2 cellular contexts compared by ENCODE assay signal in the genomic region with DNA sequence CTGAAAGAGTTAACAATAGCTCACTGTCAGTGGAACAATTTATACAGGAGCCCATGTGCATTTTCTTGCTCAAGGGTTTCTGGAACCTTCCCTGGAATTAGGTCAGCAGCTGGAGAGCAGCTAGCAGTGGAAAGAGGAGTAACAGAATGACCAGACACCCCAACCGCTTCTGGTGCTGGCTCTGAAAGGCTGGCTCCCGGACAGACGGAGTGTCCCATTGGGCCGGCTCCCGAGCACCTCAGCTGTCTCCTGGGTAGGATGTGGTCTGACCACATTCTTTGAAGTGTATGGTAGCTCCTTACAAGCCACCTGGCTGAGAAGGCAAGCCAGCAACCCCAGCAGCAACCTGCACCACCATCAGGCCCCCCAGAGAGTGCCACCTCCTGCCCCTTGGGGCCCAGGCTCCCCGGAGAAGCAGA.
TF ChIP-seq lines count a peak whose summit lies in the region.

No MANE protein-coding gene starts in this region.

TF ChIP-seq in liver, 16 proteins besides CTCF, POLR2A, EP300 and RAD21 (continued from another document):
- TF ChIP-seq, protein P1, sequence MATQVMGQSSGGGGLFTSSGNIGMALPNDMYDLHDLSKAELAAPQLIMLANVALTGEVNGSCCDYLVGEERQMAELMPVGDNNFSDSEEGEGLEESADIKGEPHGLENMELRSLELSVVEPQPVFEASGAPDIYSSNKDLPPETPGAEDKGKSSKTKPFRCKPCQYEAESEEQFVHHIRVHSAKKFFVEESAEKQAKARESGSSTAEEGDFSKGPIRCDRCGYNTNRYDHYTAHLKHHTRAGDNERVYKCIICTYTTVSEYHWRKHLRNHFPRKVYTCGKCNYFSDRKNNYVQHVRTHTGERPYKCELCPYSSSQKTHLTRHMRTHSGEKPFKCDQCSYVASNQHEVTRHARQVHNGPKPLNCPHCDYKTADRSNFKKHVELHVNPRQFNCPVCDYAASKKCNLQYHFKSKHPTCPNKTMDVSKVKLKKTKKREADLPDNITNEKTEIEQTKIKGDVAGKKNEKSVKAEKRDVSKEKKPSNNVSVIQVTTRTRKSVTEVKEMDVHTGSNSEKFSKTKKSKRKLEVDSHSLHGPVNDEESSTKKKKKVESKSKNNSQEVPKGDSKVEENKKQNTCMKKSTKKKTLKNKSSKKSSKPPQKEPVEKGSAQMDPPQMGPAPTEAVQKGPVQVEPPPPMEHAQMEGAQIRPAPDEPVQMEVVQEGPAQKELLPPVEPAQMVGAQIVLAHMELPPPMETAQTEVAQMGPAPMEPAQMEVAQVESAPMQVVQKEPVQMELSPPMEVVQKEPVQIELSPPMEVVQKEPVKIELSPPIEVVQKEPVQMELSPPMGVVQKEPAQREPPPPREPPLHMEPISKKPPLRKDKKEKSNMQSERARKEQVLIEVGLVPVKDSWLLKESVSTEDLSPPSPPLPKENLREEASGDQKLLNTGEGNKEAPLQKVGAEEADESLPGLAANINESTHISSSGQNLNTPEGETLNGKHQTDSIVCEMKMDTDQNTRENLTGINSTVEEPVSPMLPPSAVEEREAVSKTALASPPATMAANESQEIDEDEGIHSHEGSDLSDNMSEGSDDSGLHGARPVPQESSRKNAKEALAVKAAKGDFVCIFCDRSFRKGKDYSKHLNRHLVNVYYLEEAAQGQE (IDR thresholded peaks at IDR 0.05): peak; percentile 53
- peak; percentile 26 for TF ChIP-seq SP1 (IDR thresholded peaks at IDR 0.05)
- TF ChIP-seq, protein P2, sequence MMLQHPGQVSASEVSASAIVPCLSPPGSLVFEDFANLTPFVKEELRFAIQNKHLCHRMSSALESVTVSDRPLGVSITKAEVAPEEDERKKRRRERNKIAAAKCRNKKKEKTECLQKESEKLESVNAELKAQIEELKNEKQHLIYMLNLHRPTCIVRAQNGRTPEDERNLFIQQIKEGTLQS (IDR thresholded peaks at IDR 0.05): no peak
- no peak for TF ChIP-seq HNF4G (IDR thresholded peaks at IDR 0.05)
- TF ChIP-seq EGR1 (IDR thresholded peaks at IDR 0.05; ENCODE audit: low read depth in 2 of 2): no peak
- no peak for TF ChIP-seq YY1 (IDR thresholded peaks at IDR 0.05)
- TF ChIP-seq TAF1 (conservative IDR thresholded peaks at IDR 0.05): no peak
- no peak for TF ChIP-seq GABPA (IDR thresholded peaks at IDR 0.05 in 1 of 2, conservative IDR thresholded peaks at IDR 0.05 in 1 of 2)
- TF ChIP-seq NR2F2 (IDR thresholded peaks at IDR 0.05): no peak
- TF ChIP-seq, protein P3, sequence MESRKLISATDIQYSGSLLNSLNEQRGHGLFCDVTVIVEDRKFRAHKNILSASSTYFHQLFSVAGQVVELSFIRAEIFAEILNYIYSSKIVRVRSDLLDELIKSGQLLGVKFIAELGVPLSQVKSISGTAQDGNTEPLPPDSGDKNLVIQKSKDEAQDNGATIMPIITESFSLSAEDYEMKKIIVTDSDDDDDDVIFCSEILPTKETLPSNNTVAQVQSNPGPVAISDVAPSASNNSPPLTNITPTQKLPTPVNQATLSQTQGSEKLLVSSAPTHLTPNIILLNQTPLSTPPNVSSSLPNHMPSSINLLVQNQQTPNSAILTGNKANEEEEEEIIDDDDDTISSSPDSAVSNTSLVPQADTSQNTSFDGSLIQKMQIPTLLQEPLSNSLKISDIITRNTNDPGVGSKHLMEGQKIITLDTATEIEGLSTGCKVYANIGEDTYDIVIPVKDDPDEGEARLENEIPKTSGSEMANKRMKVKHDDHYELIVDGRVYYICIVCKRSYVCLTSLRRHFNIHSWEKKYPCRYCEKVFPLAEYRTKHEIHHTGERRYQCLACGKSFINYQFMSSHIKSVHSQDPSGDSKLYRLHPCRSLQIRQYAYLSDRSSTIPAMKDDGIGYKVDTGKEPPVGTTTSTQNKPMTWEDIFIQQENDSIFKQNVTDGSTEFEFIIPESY (IDR thresholded peaks at IDR 0.05): no peak
- peak; percentile 18 to 26 for TF ChIP-seq RXRA (IDR thresholded peaks at IDR 0.05)
- no peak for TF ChIP-seq JUND (IDR thresholded peaks at IDR 0.05)
- no peak for TF ChIP-seq FOXA2 (IDR thresholded peaks at IDR 0.05)
- TF ChIP-seq, protein P4, sequence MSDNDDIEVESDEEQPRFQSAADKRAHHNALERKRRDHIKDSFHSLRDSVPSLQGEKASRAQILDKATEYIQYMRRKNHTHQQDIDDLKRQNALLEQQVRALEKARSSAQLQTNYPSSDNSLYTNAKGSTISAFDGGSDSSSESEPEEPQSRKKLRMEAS (IDR thresholded peaks at IDR 0.05): peak; percentile 72

TF ChIP-seq in HepG2, 621 proteins besides CTCF, POLR2A, EP300 and RAD21:
- TF ChIP-seq, protein P5, sequence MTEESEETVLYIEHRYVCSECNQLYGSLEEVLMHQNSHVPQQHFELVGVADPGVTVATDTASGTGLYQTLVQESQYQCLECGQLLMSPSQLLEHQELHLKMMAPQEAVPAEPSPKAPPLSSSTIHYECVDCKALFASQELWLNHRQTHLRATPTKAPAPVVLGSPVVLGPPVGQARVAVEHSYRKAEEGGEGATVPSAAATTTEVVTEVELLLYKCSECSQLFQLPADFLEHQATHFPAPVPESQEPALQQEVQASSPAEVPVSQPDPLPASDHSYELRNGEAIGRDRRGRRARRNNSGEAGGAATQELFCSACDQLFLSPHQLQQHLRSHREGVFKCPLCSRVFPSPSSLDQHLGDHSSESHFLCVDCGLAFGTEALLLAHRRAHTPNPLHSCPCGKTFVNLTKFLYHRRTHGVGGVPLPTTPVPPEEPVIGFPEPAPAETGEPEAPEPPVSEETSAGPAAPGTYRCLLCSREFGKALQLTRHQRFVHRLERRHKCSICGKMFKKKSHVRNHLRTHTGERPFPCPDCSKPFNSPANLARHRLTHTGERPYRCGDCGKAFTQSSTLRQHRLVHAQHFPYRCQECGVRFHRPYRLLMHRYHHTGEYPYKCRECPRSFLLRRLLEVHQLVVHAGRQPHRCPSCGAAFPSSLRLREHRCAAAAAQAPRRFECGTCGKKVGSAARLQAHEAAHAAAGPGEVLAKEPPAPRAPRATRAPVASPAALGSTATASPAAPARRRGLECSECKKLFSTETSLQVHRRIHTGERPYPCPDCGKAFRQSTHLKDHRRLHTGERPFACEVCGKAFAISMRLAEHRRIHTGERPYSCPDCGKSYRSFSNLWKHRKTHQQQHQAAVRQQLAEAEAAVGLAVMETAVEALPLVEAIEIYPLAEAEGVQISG (CRISPR knock-in tag; IDR thresholded peaks at IDR 0.05): no peak
- TF ChIP-seq HMG20B (CRISPR knock-in tag; conservative IDR thresholded peaks at IDR 0.05) (no peak), ZNF274 (CRISPR knock-in tag; IDR thresholded peaks at IDR 0.05) (no peak), KMT2B (CRISPR knock-in tag; IDR thresholded peaks at IDR 0.05) (no peak), ZNF331 (CRISPR knock-in tag; IDR thresholded peaks at IDR 0.05) (no peak)
